19 cellular contexts compared by ENCODE assay signal in the genomic region with DNA sequence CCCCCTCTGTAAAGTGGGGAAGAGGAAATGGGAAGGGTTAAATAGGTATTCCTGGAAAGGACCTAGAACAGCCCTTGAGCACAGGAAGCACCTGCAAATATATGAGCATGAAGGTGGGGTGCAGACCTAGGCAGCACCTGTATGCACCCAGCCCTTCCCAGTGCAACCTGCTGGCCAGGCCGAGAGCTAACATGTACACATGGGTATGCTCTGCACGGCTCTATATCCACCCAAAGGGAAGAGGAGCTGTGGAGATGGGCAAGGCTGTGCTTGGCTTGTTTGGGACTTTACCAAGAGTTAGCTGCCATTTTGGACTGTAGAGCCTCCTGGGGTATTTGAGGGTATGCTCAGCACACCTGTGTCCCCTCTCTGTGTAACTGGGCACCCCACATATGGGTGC.
"Had no signal": no experiment of that assay in that cellular context is flagged by ENCODE, and none has a peak within 500 bp of the region (broad histone marks: within the 10 kb centered on the region; RNA-seq: fewer than 3 reads in every experiment).

No MANE protein-coding gene starts in this region.

- DNase-seq: cortex of kidney; effector CD8-positive, alpha-beta T cell; foreskin melanocyte; heart left ventricle; islet precursor cell; left ventricle myocardium superior; mesendoderm; stimulated activated CD4-positive, alpha-beta T cell treated with anti-CD3 and anti-CD28 coated beads, Interleukin-4, amount 100 ng/mL, for 1 hour; stimulated activated CD8-positive, alpha-beta memory T cell treated with anti-CD3 and anti-CD28 coated beads, Interleukin-4, amount 100 ng/mL, for 48 hours; stimulated activated naive CD8-positive, alpha-beta T cell treated with anti-CD3 and anti-CD28 coated beads, Interleukin-15, Interleukin-2, amounts not matched to agents 100 U/mL and 50 U/mL, for 24 hours; thyroid gland; upper lobe of left lung; uterus had no signal

- H3K4me1 ChIP-seq: suprapubic skin, thyroid gland, uterus had no signal

- H3K27me3 Mint-ChIP-seq: naive thymus-derived CD8-positive, alpha-beta T cell had no signal

- H3K27ac Mint-ChIP-seq: naive thymus-derived CD8-positive, alpha-beta T cell; stimulated activated effector memory CD8-positive, alpha-beta T cell treated with anti-CD3 and anti-CD28 coated beads, Interleukin-12 subunit alpha, Interleukin-12 subunit beta, amount 100 ng/mL, for 72 hours had no signal

- H3K36me3 ChIP-seq: heart left ventricle, neutrophil, suprapubic skin, thyroid gland, upper lobe of left lung, uterus had no signal

- ATAC-seq: heart left ventricle; left ventricle myocardium superior; naive thymus-derived CD8-positive, alpha-beta T cell; right cardiac atrium; stimulated activated effector memory CD8-positive, alpha-beta T cell treated with anti-CD3 and anti-CD28 coated beads, Interleukin-12 subunit alpha, Interleukin-12 subunit beta, amount 100 ng/mL, for 72 hours; stimulated activated naive CD8-positive, alpha-beta T cell treated with anti-CD3 and anti-CD28 coated beads, Interleukin-15, Interleukin-2, amounts not matched to agents 100 U/mL and 50 U/mL, for 24 hours had no signal

- H3K9me3 ChIP-seq: neutrophil, suprapubic skin, thyroid gland, upper lobe of left lung, uterus had no signal

- H3K4me3 Mint-ChIP-seq: naive thymus-derived CD8-positive, alpha-beta T cell; stimulated activated effector memory CD8-positive, alpha-beta T cell treated with anti-CD3 and anti-CD28 coated beads, Interleukin-12 subunit alpha, Interleukin-12 subunit beta, amount 100 ng/mL, for 72 hours had no signal

- H3K36me3 Mint-ChIP-seq: naive thymus-derived CD8-positive, alpha-beta T cell; stimulated activated effector memory CD8-positive, alpha-beta T cell treated with anti-CD3 and anti-CD28 coated beads, Interleukin-12 subunit alpha, Interleukin-12 subunit beta, amount 100 ng/mL, for 72 hours had no signal

- H3K4me3 ChIP-seq: dorsolateral prefrontal cortex, heart left ventricle, suprapubic skin, thyroid gland, upper lobe of left lung, uterus had no signal

- H3K27me3 ChIP-seq: dorsolateral prefrontal cortex, heart left ventricle, suprapubic skin, thyroid gland, upper lobe of left lung, uterus had no signal

- H3K27ac ChIP-seq: heart left ventricle, neutrophil, suprapubic skin, thyroid gland, upper lobe of left lung, uterus had no signal

- H3K4me1 Mint-ChIP-seq: naive thymus-derived CD8-positive, alpha-beta T cell; stimulated activated effector memory CD8-positive, alpha-beta T cell treated with anti-CD3 and anti-CD28 coated beads, Interleukin-12 subunit alpha, Interleukin-12 subunit beta, amount 100 ng/mL, for 72 hours had no signal
